23 cellular contexts compared by ENCODE assay signal in genomic region chr2:1491751-1492150, GRCh38.
A peak's percentile ranks its signal among the peaks of the same experiment; 100 is the strongest.
DNase-seq lines count a peak whose midpoint lies in the region; FAIRE-seq and TF ChIP-seq lines count a peak whose summit lies in the region.
"Had no signal": no experiment of that assay in that cellular context is flagged by ENCODE, and none has a peak within 500 bp of the region (broad histone marks: within the 10 kb centered on the region; RNA-seq: fewer than 3 reads in every experiment).

No MANE protein-coding gene starts in this region.

- peak; percentile 23 for DNase-seq in activated T-cell treated with anti-CD3 and anti-CD28 coated beads, Interleukin-2, amount 50 U/mL, for 24 hours
- DNase-seq in activated T-cell treated with anti-CD3 and anti-CD28 coated beads, Interleukin-2, amount 50 U/mL, for 48 hours = no peak
- DNase-seq in astrocyte (ENCODE audit: low read depth) = no peak
- DNase-seq in nephron progenitor cell = no peak
- peak; percentile 20 to 75 for DNase-seq in suprapubic skin (ENCODE audit: low spot score in 2 of 2)
- DNase-seq in ovary = no peak
- DNase-seq in NOMO-1 treated with dmso at 0.1 percent for 144 hours (lab: John Stamatoyannopoulos, UW; ENCODE audit: unreplicated experiment) = no peak
- no peak for DNase-seq in HUDEP-2 (lab: John Stamatoyannopoulos, UW; ENCODE audit: unreplicated experiment in 76 of 76)
- DNase-seq: CD8-positive, alpha-beta memory T cell; DMS79; MV-4-11; NCI-H1417; NCI-H2029; NCI-H2171; NCI-H446 treated with DMSO at 0.1 percent for 48 hours; NK-92 treated with Interleukin-12 subunit alpha and Interleukin-12 subunit beta, amount 100 ng/mL, for 24 hours; OCI-M1 had no signal

- no peaks in the 10 kb centered on the region for H3K36me3 ChIP-seq in astrocyte (ENCODE audit: insufficient read depth, low read length)
- no peaks in the 10 kb centered on the region for H3K36me3 ChIP-seq in suprapubic skin
- H3K36me3 ChIP-seq in ovary = no peaks in the 10 kb centered on the region
- H3K36me3 ChIP-seq: BLaER1 had no signal

- H3K9ac ChIP-seq in astrocyte (ENCODE audit: low read length) = no peak overlapping the region
- H3K9ac ChIP-seq: BLaER1 had no signal

- H3K27me3 Mint-ChIP-seq in activated T-cell treated with anti-CD3 and anti-CD28 coated beads, Interleukin-2, amount 50 U/mL, for 24 hours = no peaks in the 10 kb centered on the region
- peaks cover 32% of the 10 kb centered on the region for H3K27me3 Mint-ChIP-seq in astrocyte (ENCODE audit: low read depth, unreplicated experiment)
- peaks cover 12% of the 10 kb centered on the region for H3K27me3 Mint-ChIP-seq in nephron progenitor cell (ENCODE audit: low read depth, poor library complexity)
- H3K27me3 Mint-ChIP-seq: CD8-positive, alpha-beta memory T cell had no signal

- H4K20me1 ChIP-seq in astrocyte (ENCODE audit: insufficient read depth, low read length) = no peaks in the 10 kb centered on the region
- H4K20me1 ChIP-seq: BLaER1 had no signal

- no peaks in the 10 kb centered on the region for H3K9me3 Mint-ChIP-seq in activated T-cell treated with anti-CD3 and anti-CD28 coated beads, Interleukin-2, amount 50 U/mL, for 24 hours
- H3K9me3 Mint-ChIP-seq in astrocyte (ENCODE audit: unreplicated experiment) (no peaks in the 10 kb centered on the region), nephron progenitor cell (no peaks in the 10 kb centered on the region)

- TF ChIP-seq POLR2A in suprapubic skin (IDR thresholded peaks at IDR 0.05) (no peak), ovary (IDR thresholded peaks at IDR 0.05) (no peak)

- H3K27me3 ChIP-seq in astrocyte (ENCODE audit: insufficient read depth, low read length) = no peaks in the 10 kb centered on the region
- H3K27me3 ChIP-seq in suprapubic skin = peaks cover 6% of the 10 kb centered on the region
- no peaks in the 10 kb centered on the region for H3K27me3 ChIP-seq in ovary
- H3K27me3 ChIP-seq: BLaER1 had no signal

- H2AFZ ChIP-seq in astrocyte (ENCODE audit: low read depth, low read length) = no peak overlapping the region

- H3K9me3 ChIP-seq in astrocyte (ENCODE audit: insufficient read depth, low read depth, low read length) (peaks cover 6% of the 10 kb centered on the region), suprapubic skin (no peaks in the 10 kb centered on the region), ovary (no peaks in the 10 kb centered on the region)
- H3K9me3 ChIP-seq: BLaER1 had no signal

- H3K4me2 ChIP-seq in astrocyte (ENCODE audit: low read length) = no peak overlapping the region

- H3K4me3 Mint-ChIP-seq in activated T-cell treated with anti-CD3 and anti-CD28 coated beads, Interleukin-2, amount 50 U/mL, for 24 hours = no peak overlapping the region
- H3K4me3 Mint-ChIP-seq in astrocyte (ENCODE audit: unreplicated experiment) (no peak overlapping the region), nephron progenitor cell (no peak overlapping the region)
- H3K4me3 Mint-ChIP-seq: CD8-positive, alpha-beta memory T cell had no signal

- TF ChIP-seq EP300 in suprapubic skin (IDR thresholded peaks at IDR 0.05) = no peak
- no peak for TF ChIP-seq EP300 in ovary (IDR thresholded peaks at IDR 0.05)

- H3K27ac ChIP-seq in astrocyte (ENCODE audit: low read depth, low read length) (no peak overlapping the region), suprapubic skin (no peak overlapping the region), ovary (no peak overlapping the region)
- H3K27ac ChIP-seq: BLaER1, HL-60, RWPE1 had no signal

- H3K4me1 Mint-ChIP-seq in activated T-cell treated with anti-CD3 and anti-CD28 coated beads, Interleukin-2, amount 50 U/mL, for 24 hours (ENCODE audit: low read depth) = no peaks in the 10 kb centered on the region
- H3K4me1 Mint-ChIP-seq in astrocyte (ENCODE audit: low read depth, unreplicated experiment) = peaks cover 2% of the 10 kb centered on the region
- H3K4me1 Mint-ChIP-seq in nephron progenitor cell = peaks cover 17% of the 10 kb centered on the region
- H3K4me1 Mint-ChIP-seq: CD8-positive, alpha-beta memory T cell had no signal

- no peak for FAIRE-seq in astrocyte (lab: Jason Lieb, UNC)
- FAIRE-seq: A204.1, D721Med, HTR-8/SVneo had no signal

- 65% methylated on average over 8 of the region's 8 CpGs for WGBS in suprapubic skin
- 81 to 87% (median 84%) methylated on average over 8 of the region's 8 CpGs for WGBS in ovary, 3 donors

- TF ChIP-seq CTCF in astrocyte (IDR thresholded peaks at IDR 0.05; ENCODE audit: insufficient read depth, low read depth, low read length) = no peak
- no peak for TF ChIP-seq CTCF in nephron progenitor cell (IDR thresholded peaks at IDR 0.05)
- TF ChIP-seq CTCF in suprapubic skin (IDR thresholded peaks at IDR 0.05) = no peak
- no peak for TF ChIP-seq CTCF in ovary (IDR thresholded peaks at IDR 0.05)

- H3K79me2 ChIP-seq in astrocyte (ENCODE audit: insufficient read depth, low read length) = no peaks in the 10 kb centered on the region

- H3K4me1 ChIP-seq in astrocyte (ENCODE audit: insufficient read depth, low read length) = no peaks in the 10 kb centered on the region
- no peaks in the 10 kb centered on the region for H3K4me1 ChIP-seq in suprapubic skin
- H3K4me1 ChIP-seq in ovary (ENCODE audit: insufficient read depth) = no peaks in the 10 kb centered on the region

- no peaks in the 10 kb centered on the region for H3K36me3 Mint-ChIP-seq in activated T-cell treated with anti-CD3 and anti-CD28 coated beads, Interleukin-2, amount 50 U/mL, for 24 hours (ENCODE audit: low read depth)
- no peaks in the 10 kb centered on the region for H3K36me3 Mint-ChIP-seq in astrocyte (ENCODE audit: low read depth, unreplicated experiment)
- H3K36me3 Mint-ChIP-seq in nephron progenitor cell (ENCODE audit: low read depth) = no peaks in the 10 kb centered on the region
- H3K36me3 Mint-ChIP-seq: CD8-positive, alpha-beta memory T cell had no signal

- intact Hi-C loops in ovary (cut with DNase I) = no loop called here

- H3K4me3 ChIP-seq in astrocyte (ENCODE audit: insufficient read depth, low read depth, low read length) = no peak overlapping the region
- no peak overlapping the region for H3K4me3 ChIP-seq in suprapubic skin
- H3K4me3 ChIP-seq in ovary = no peak overlapping the region
- H3K4me3 ChIP-seq: BLaER1 had no signal

- no peak overlapping the region for H3K27ac Mint-ChIP-seq in activated T-cell treated with anti-CD3 and anti-CD28 coated beads, Interleukin-2, amount 50 U/mL, for 24 hours
- H3K27ac Mint-ChIP-seq in astrocyte (ENCODE audit: unreplicated experiment) (peak overlapping the region; percentile 19), nephron progenitor cell (peak overlapping the region; percentile 23)
- H3K27ac Mint-ChIP-seq: CD8-positive, alpha-beta memory T cell had no signal

Comparison
In these comparisons a context has a peak if more than half of its experiments do, and no peak if none do; other contexts are left out.
1. DNase-seq: peak in activated T-cell treated with anti-CD3 and anti-CD28 coated beads, Interleukin-2, amount 50 U/mL, for 24 hours (single experiment) and suprapubic skin (2 of 2); none in activated T-cell treated with anti-CD3 and anti-CD28 coated beads, Interleukin-2, amount 50 U/mL, for 48 hours (0 of 2), astrocyte (single experiment), nephron progenitor cell (single experiment), ovary (0 of 5), NOMO-1 treated with dmso at 0.1 percent for 144 hours (single experiment) and HUDEP-2 (0 of 76).